In genomic region chr20:3993109-3993508, GRCh38 we compare ENCODE assay signal across 20 cellular contexts. TPM values are rescaled to one million over a fixed set of nuclear protein-coding genes. Genes with fewer than 3 reads are reported as not detected.
DNase-seq lines count a peak whose midpoint lies in the region; ATAC-seq and TF ChIP-seq lines count a peak whose summit lies in the region.
"Had no signal": no experiment of that assay in that cellular context is flagged by ENCODE, and none has a peak within 500 bp of the region (broad histone marks: within the 10 kb centered on the region; RNA-seq: fewer than 3 reads in every experiment).

No MANE protein-coding gene starts in this region.

- no peak overlapping the region for H2BK120ac ChIP-seq in mesenchymal stem cell (ENCODE audit: low read depth, low read length)

- H2AFZ ChIP-seq in KMS-11 (ENCODE audit: low read depth) (no peak overlapping the region; the same call in 1 of the 2 replicates), mesenchymal stem cell (ENCODE audit: low read depth, low read length) (no peak overlapping the region)

- no peak overlapping the region for H3K4me3 Mint-ChIP-seq in activated CD4-positive, alpha-beta T cell treated with anti-CD3 and anti-CD28 coated beads, Interleukin-2, amount 10 ng/mL, durations not matched to agents 24 days and 14 days
- H3K4me3 Mint-ChIP-seq: natural killer cell had no signal

- intact Hi-C loops in activated CD4-positive, alpha-beta T cell treated with anti-CD3 and anti-CD28 coated beads, Interleukin-2, amount 10 ng/mL, durations not matched to agents 24 days and 14 days (cut with micrococcal nuclease) = no loop called here

- no peaks in the 10 kb centered on the region for H3K9me3 Mint-ChIP-seq in activated CD4-positive, alpha-beta T cell treated with anti-CD3 and anti-CD28 coated beads, Interleukin-2, amount 10 ng/mL, durations not matched to agents 24 days and 14 days
- H3K9me3 Mint-ChIP-seq: CD8-positive, alpha-beta memory T cell; natural killer cell had no signal

- H3K27ac ChIP-seq in KMS-11 = no peak overlapping the region; the same call in 1 of the 2 replicates
- H3K27ac ChIP-seq in mesenchymal stem cell (ENCODE audit: low read length, poor library complexity, severe bottlenecking) = no peak overlapping the region
- no peak overlapping the region for H3K27ac ChIP-seq in Peyer's patch
- H3K27ac ChIP-seq: HL-60 had no signal

- H2BK5ac ChIP-seq in mesenchymal stem cell (ENCODE audit: low read depth, low read length, poor library complexity, severe bottlenecking) = peak overlapping the region; percentile 66

- H3K4me3 ChIP-seq in KMS-11 (IDR thresholded peaks at IDR 0.05; ENCODE audit: insufficient read depth, low read depth, low read length) = no peak overlapping the region
- no peak overlapping the region for H3K4me3 ChIP-seq in mesenchymal stem cell (ENCODE audit: insufficient read depth in 1 of 2, low read depth in 1 of 2, low read length in 2 of 2)
- no peak overlapping the region for H3K4me3 ChIP-seq in Peyer's patch

- H2AK5ac ChIP-seq in mesenchymal stem cell (ENCODE audit: low read length, severe bottlenecking) = no peak overlapping the region

- H3K27me3 Mint-ChIP-seq in activated CD4-positive, alpha-beta T cell treated with anti-CD3 and anti-CD28 coated beads, Interleukin-2, amount 10 ng/mL, durations not matched to agents 24 days and 14 days = no peaks in the 10 kb centered on the region
- H3K27me3 Mint-ChIP-seq: CD8-positive, alpha-beta memory T cell had no signal

- H3K79me1 ChIP-seq in mesenchymal stem cell (replicated peaks; ENCODE audit: low read length, poor library complexity, severe bottlenecking) = peaks cover 9% of the 10 kb centered on the region

- H3K4me1 Mint-ChIP-seq in activated CD4-positive, alpha-beta T cell treated with anti-CD3 and anti-CD28 coated beads, Interleukin-2, amount 10 ng/mL, durations not matched to agents 24 days and 14 days = peaks cover 43% of the 10 kb centered on the region

- H3K4me1 ChIP-seq in KMS-11 (ENCODE audit: low read depth, poor library complexity, severe bottlenecking) (peaks cover 37% of the 10 kb centered on the region), mesenchymal stem cell (ENCODE audit: control insufficient read depth, insufficient read depth, low read depth, low read length) (peaks cover 4% of the 10 kb centered on the region), Peyer's patch (no peaks in the 10 kb centered on the region)

- H3K36me3 ChIP-seq in KMS-11 (ENCODE audit: insufficient read depth) = no peaks in the 10 kb centered on the region
- peaks cover 0 to 42% of the 10 kb centered on the region in 2 experiments for H3K36me3 ChIP-seq in mesenchymal stem cell (ENCODE audit: control insufficient read depth in 1 of 2, insufficient read depth in 2 of 2, low read depth in 1 of 2, low read length in 2 of 2)
- H3K36me3 ChIP-seq in Peyer's patch = no peaks in the 10 kb centered on the region

- 100% methylated on average over 2 of the region's 3 CpGs for WGBS in mesenchymal stem cell

- peak overlapping the region; percentile 20 for H3K27ac Mint-ChIP-seq in activated CD4-positive, alpha-beta T cell treated with anti-CD3 and anti-CD28 coated beads, Interleukin-2, amount 10 ng/mL, durations not matched to agents 24 days and 14 days
- H3K27ac Mint-ChIP-seq: natural killer cell had no signal

- H3K9me3 ChIP-seq in mesenchymal stem cell (ENCODE audit: control insufficient read depth, low read length) (no peaks in the 10 kb centered on the region), Peyer's patch (no peaks in the 10 kb centered on the region)

- peaks cover 9% of the 10 kb centered on the region for H3K36me3 Mint-ChIP-seq in activated CD4-positive, alpha-beta T cell treated with anti-CD3 and anti-CD28 coated beads, Interleukin-2, amount 10 ng/mL, durations not matched to agents 24 days and 14 days (ENCODE audit: low read depth)
- H3K36me3 Mint-ChIP-seq: natural killer cell had no signal

- no peaks in the 10 kb centered on the region for H3K79me2 ChIP-seq in KMS-11 (ENCODE audit: insufficient read depth, low read depth)

- no peak overlapping the region for H2BK12ac ChIP-seq in mesenchymal stem cell (ENCODE audit: low read length in 2 of 2)

- peak; percentile 67 for DNase-seq in activated CD4-positive, alpha-beta T cell treated with anti-CD3 and anti-CD28 coated beads, Interleukin-2, amount 10 ng/mL, durations not matched to agents 24 days and 14 days
- no peak for DNase-seq in activated CD4-positive, alpha-beta T cell treated with anti-CD3 and anti-CD28 coated beads, Interleukin-2, amount 50 U/mL, for 48 hours
- DNase-seq in mesenchymal stem cell = no peak
- DNase-seq in COLO668 (lab: John Stamatoyannopoulos, UW; ENCODE audit: unreplicated experiment) = no peak
- DNase-seq in stimulated activated naive CD4-positive, alpha-beta T cell (lab: John Stamatoyannopoulos, UW) = no peak
- DNase-seq in Peyer's patch = no peak
- DNase-seq: 8988T; CD8-positive, alpha-beta memory T cell; central memory CD4-positive, alpha-beta T cell; foreskin fibroblast; H7; KG1; left ventricle myocardium superior; natural killer cell; NCI-H1417 treated with DMSO at 0.1 percent for 48 hours; NCI-H446 treated with DMSO at 0.1 percent for 48 hours; OCI-M1 had no signal

- no peak overlapping the region for H3K14ac ChIP-seq in mesenchymal stem cell (ENCODE audit: low read length in 2 of 2)

- H2BK15ac ChIP-seq in mesenchymal stem cell (ENCODE audit: low read depth, poor library complexity, severe bottlenecking) = no peak overlapping the region

- H3K27me3 ChIP-seq in KMS-11 (ENCODE audit: insufficient read depth, low read depth) = no peaks in the 10 kb centered on the region
- no peaks in the 10 kb centered on the region for H3K27me3 ChIP-seq in mesenchymal stem cell (ENCODE audit: control insufficient read depth in 1 of 2, insufficient read depth in 1 of 2, low read length in 2 of 2)
- H3K27me3 ChIP-seq in Peyer's patch = no peaks in the 10 kb centered on the region

- H4K91ac ChIP-seq in mesenchymal stem cell (ENCODE audit: low read length) = no peak overlapping the region

- H4K8ac ChIP-seq in mesenchymal stem cell (ENCODE audit: low read length) = no peak overlapping the region

- H3K23ac ChIP-seq in mesenchymal stem cell (ENCODE audit: low read length in 2 of 2) = no peak overlapping the region

- H3K4me2 ChIP-seq in KMS-11 (peak overlapping the region; percentile 37), mesenchymal stem cell (ENCODE audit: low read length, poor library complexity, severe bottlenecking) (no peak overlapping the region)

- no peak for TF ChIP-seq POLR2A in Peyer's patch (IDR thresholded peaks at IDR 0.05)

- H3K4ac ChIP-seq in mesenchymal stem cell (ENCODE audit: low read depth in 1 of 2, low read length in 2 of 2) = no peak overlapping the region

- ATAC-seq in GM21390 (IDR thresholded peaks at IDR 0.05; ENCODE audit: unreplicated experiment) = peak; percentile 58
- ATAC-seq: left ventricle myocardium superior had no signal

- TF ChIP-seq CTCF in KMS-11 (conservative IDR thresholded peaks at IDR 0.05; ENCODE audit: low read depth, low read length) (no peak), Peyer's patch (IDR thresholded peaks at IDR 0.05) (no peak)

- no peak overlapping the region for H3K9ac ChIP-seq in KMS-11
- H3K9ac ChIP-seq in mesenchymal stem cell (ENCODE audit: low read length) = no peak overlapping the region

- no peaks in the 10 kb centered on the region for H4K20me1 ChIP-seq in KMS-11 (ENCODE audit: insufficient read depth)

- no peak overlapping the region for H3K18ac ChIP-seq in mesenchymal stem cell (ENCODE audit: low read depth in 1 of 2, low read length in 2 of 2)

RNA-seq across cellular contexts. Expression of gene RNF24, which starts 22.2 kb away (rescaled TPM):
- 13.6 and 15.4 TPM in 2 replicates for total RNA-seq in activated CD4-positive, alpha-beta T cell treated with anti-CD3 and anti-CD28 coated beads, Interleukin-2, amount 10 ng/mL, durations not matched to agents 24 days and 14 days
- polyA plus RNA-seq in mesenchymal stem cell (2013, experiment 1 of 2) = 57.4 TPM
- polyA plus RNA-seq in mesenchymal stem cell (2013, experiment 2 of 2) = 56.4 TPM
- total RNA-seq in Peyer's patch = 1 to 10 TPM; 4.5 to 6.0 (median 5.7) TPM
